ENCODE assay signal across 19 cellular contexts in the genomic region with DNA sequence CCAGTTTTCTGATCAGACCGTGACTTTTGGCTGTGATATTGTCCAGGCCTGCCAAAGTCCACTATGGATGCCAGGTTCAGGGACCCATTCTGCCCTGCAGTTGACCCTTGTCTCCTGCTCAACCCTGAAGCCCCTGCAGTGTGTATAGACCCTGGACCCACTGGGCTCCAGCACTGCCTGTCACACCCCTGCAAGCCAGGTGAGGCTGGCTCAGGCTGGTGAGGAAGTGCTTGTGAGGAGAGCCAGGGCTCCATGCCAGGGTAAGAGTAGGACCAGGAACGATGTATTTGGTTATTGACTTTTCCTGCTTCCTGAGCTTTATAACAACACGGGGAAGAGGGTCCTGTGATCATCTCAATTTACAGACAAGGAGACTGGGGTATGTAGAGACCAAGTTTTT. TPM values are rescaled to one million over a fixed set of nuclear protein-coding genes. Genes with fewer than 3 reads are reported as not detected.
A peak's percentile ranks its signal among the peaks of the same experiment; 100 is the strongest.
DNase-seq lines count a peak whose midpoint lies in the region; ATAC-seq and TF ChIP-seq lines count a peak whose summit lies in the region.
"Had no signal": no experiment of that assay in that cellular context is flagged by ENCODE, and none has a peak within 500 bp of the region (broad histone marks: within the 10 kb centered on the region; RNA-seq: fewer than 3 reads in every experiment).

No MANE protein-coding gene starts in this region.

- intact Hi-C loops in heart right ventricle (cut with DNase I) = no loop called here
- intact Hi-C loops in left cardiac atrium (cut with DNase I) = no loop called here
- intact Hi-C loops in upper lobe of right lung (cut with DNase I) = no loop called here

- ATAC-seq in heart right ventricle = no peak
- ATAC-seq in left cardiac atrium = no peak
- peak; percentile 27 for ATAC-seq in upper lobe of right lung
- ATAC-seq in GM19351 (IDR thresholded peaks at IDR 0.05; ENCODE audit: unreplicated experiment) = no peak
- ATAC-seq in GM21447 (IDR thresholded peaks at IDR 0.05; ENCODE audit: unreplicated experiment) = no peak
- ATAC-seq in HG03439 (IDR thresholded peaks at IDR 0.05; ENCODE audit: unreplicated experiment) = no peak
- ATAC-seq: GM23338 had no signal

- H3K27me3 ChIP-seq in heart right ventricle = no peaks in the 10 kb centered on the region
- H3K27me3 ChIP-seq in upper lobe of right lung = no peaks in the 10 kb centered on the region
- H3K27me3 ChIP-seq: Peyer's patch, SJCRH30 had no signal

- H3K36me3 ChIP-seq in heart right ventricle = no peaks in the 10 kb centered on the region
- no peaks in the 10 kb centered on the region for H3K36me3 ChIP-seq in upper lobe of right lung
- H3K36me3 ChIP-seq: Peyer's patch, SJCRH30 had no signal

- no peak overlapping the region for H3K4me3 Mint-ChIP-seq in endothelial cell (ENCODE audit: unreplicated experiment)
- H3K4me3 Mint-ChIP-seq: GM23338 had no signal

- H3K4me1 ChIP-seq in heart right ventricle = peaks cover 0 to 64% (median 46%) of the 10 kb centered on the region in 9 donors
- peaks cover 41% of the 10 kb centered on the region for H3K4me1 ChIP-seq in upper lobe of right lung

- no peaks in the 10 kb centered on the region for H3K9me3 Mint-ChIP-seq in endothelial cell (ENCODE audit: unreplicated experiment)
- H3K9me3 Mint-ChIP-seq: GM23338 had no signal

- WGBS in heart right ventricle, 2 donors = 54 to 68% methylated on average over 3 of the region's 3 CpGs

- H3K9me3 ChIP-seq in heart right ventricle (no peaks in the 10 kb centered on the region), upper lobe of right lung (no peaks in the 10 kb centered on the region)
- H3K9me3 ChIP-seq: Peyer's patch, SJCRH30 had no signal

- no peaks in the 10 kb centered on the region for H3K36me3 Mint-ChIP-seq in endothelial cell (ENCODE audit: low read depth, unreplicated experiment)

- peaks cover 51% of the 10 kb centered on the region for H3K4me1 Mint-ChIP-seq in endothelial cell (ENCODE audit: unreplicated experiment)
- H3K4me1 Mint-ChIP-seq: GM23338 had no signal

- peaks cover 8% of the 10 kb centered on the region for H3K27me3 Mint-ChIP-seq in endothelial cell (ENCODE audit: unreplicated experiment)

- H3K27ac ChIP-seq in heart right ventricle = peak overlapping the region in 7 of 10 donors; percentile 13 to 90 (median 87)
- no peak overlapping the region for H3K27ac ChIP-seq in upper lobe of right lung
- H3K27ac ChIP-seq: Peyer's patch, SJCRH30 had no signal

- TF ChIP-seq CTCF in heart right ventricle (IDR thresholded peaks at IDR 0.05) = no peak
- TF ChIP-seq CTCF in endothelial cell (IDR thresholded peaks at IDR 0.05; ENCODE audit: unreplicated experiment) = no peak
- no peak for TF ChIP-seq CTCF in upper lobe of right lung (IDR thresholded peaks at IDR 0.05)

- no peak overlapping the region for H3K4me3 ChIP-seq in heart right ventricle
- no peak overlapping the region for H3K4me3 ChIP-seq in upper lobe of right lung
- H3K4me3 ChIP-seq: GM23338, Peyer's patch, SJCRH30 had no signal

- peak overlapping the region; percentile 68 for H3K27ac Mint-ChIP-seq in endothelial cell (ENCODE audit: unreplicated experiment)
- H3K27ac Mint-ChIP-seq: GM23338 had no signal

- DNase-seq in heart right ventricle (no peak), left cardiac atrium (no peak), endothelial cell (ENCODE audit: low spot score) (no peak), mucosa of gallbladder (ENCODE audit: low spot score) (peak; percentile 47), upper lobe of right lung (peak; percentile 60)
- DNase-seq: HCEC 1CT, Karpas-422, MV-4-11, NCI-H1105 treated with DMSO at 0.1 percent for 48 hours, NCI-H1694, NCI-H2107, NCI-H748 treated with DMSO at 0.1 percent for 48 hours, Peyer's patch, SJCRH30 had no signal

RNA-seq across cellular contexts. Expression of a gene that starts 19.1 kb away (rescaled TPM):
- total RNA-seq in heart right ventricle (10 to 100 TPM; 29.6 to 85.0 (median 40.0) TPM), left cardiac atrium (100 to 1,000 TPM in 1 of 2 donors, 10 to 100 TPM in 1; 46.3 to 102 TPM), endothelial cell (ENCODE audit: unreplicated experiment) (139 TPM), mucosa of gallbladder (38.4 TPM), upper lobe of right lung (160 TPM)
- polyA plus RNA-seq in heart right ventricle = 10 to 100 TPM; 12.7 to 24.9 TPM
- total RNA-seq: GM23338, NCI-H460, SJCRH30 had no signal

RNA-seq across cellular contexts. Expression of a gene that starts 55.7 kb away (rescaled TPM):
- total RNA-seq in heart right ventricle (10 to 100 TPM; 11.1 to 61.0 (median 17.4) TPM), left cardiac atrium (10 to 100 TPM; 20.6 to 50.5 TPM), endothelial cell (ENCODE audit: unreplicated experiment) (90.4 TPM), mucosa of gallbladder (11.6 TPM), upper lobe of right lung (104 TPM)
- polyA plus RNA-seq in heart right ventricle = 10 to 100 TPM; 12.0 to 20.6 TPM
- total RNA-seq: SJCRH30 had no signal

Comparison
In these comparisons a context has a peak if more than half of its experiments do, and no peak if none do; other contexts are left out.
1. DNase-seq: peak in mucosa of gallbladder (single experiment) and upper lobe of right lung (single experiment); none in heart right ventricle (0 of 2), left cardiac atrium (single experiment) and endothelial cell (single experiment).